Comparison of ENCODE assay signal across 17 cellular contexts in genomic region chr1:89826594-89826993, GRCh38.
"Had no signal": no experiment of that assay in that cellular context is flagged by ENCODE, and none has a peak within 500 bp of the region (broad histone marks: within the 10 kb centered on the region; RNA-seq: fewer than 3 reads in every experiment).

No MANE protein-coding gene starts in this region.

- H3K9me3 Mint-ChIP-seq: activated T-helper 2 cell treated with anti-CD3 and anti-CD28 coated beads, Interferon-gamma antibody, Interleukin-2, Interleukin-4, amounts not matched to agents 10 μg/mL and 5 μg/mL and 100 μg/mL, durations not matched to agents 14 hours and 24 hours and 36 hours; natural killer cell treated with Interleukin-12 subunit alpha and Interleukin-12 subunit beta and Interleukin-15 and Interleukin-18, amount 100 ng/mL, for 72 hours; stimulated activated naive CD8-positive, alpha-beta T cell treated with anti-CD3 and anti-CD28 coated beads, Interleukin-15, Interleukin-2, amounts not matched to agents 100 ng/mL and 50 ng/mL, for 24 hours had no signal

- H3K27ac ChIP-seq: body of pancreas, left ventricle myocardium inferior, upper lobe of right lung, WERI-Rb-1 had no signal

- H3K27me3 ChIP-seq: body of pancreas, upper lobe of right lung had no signal

- H3K4me3 ChIP-seq: body of pancreas, left ventricle myocardium inferior, upper lobe of right lung had no signal

- H3K9me3 ChIP-seq: body of pancreas, left ventricle myocardium inferior, upper lobe of right lung had no signal

- H3K36me3 Mint-ChIP-seq: natural killer cell treated with Interleukin-12 subunit alpha and Interleukin-12 subunit beta and Interleukin-15 and Interleukin-18, amount 100 ng/mL, for 72 hours had no signal

- H3K27ac Mint-ChIP-seq: activated T-helper 2 cell treated with anti-CD3 and anti-CD28 coated beads, Interferon-gamma antibody, Interleukin-2, Interleukin-4, amounts not matched to agents 10 μg/mL and 5 μg/mL and 100 μg/mL, durations not matched to agents 14 hours and 24 hours and 36 hours; natural killer cell treated with Interleukin-12 subunit alpha and Interleukin-12 subunit beta and Interleukin-15 and Interleukin-18, amount 100 ng/mL, for 72 hours; stimulated activated naive CD8-positive, alpha-beta T cell treated with anti-CD3 and anti-CD28 coated beads, Interleukin-15, Interleukin-2, amounts not matched to agents 100 ng/mL and 50 ng/mL, for 24 hours had no signal

- ATAC-seq: body of pancreas; esophagus mucosa; natural killer cell treated with Interleukin-12 subunit alpha and Interleukin-12 subunit beta and Interleukin-15 and Interleukin-18, amount 100 ng/mL, for 72 hours; upper lobe of right lung had no signal

- H3K36me3 ChIP-seq: left ventricle myocardium inferior, upper lobe of right lung, WERI-Rb-1 had no signal

- H3K4me3 Mint-ChIP-seq: natural killer cell treated with Interleukin-12 subunit alpha and Interleukin-12 subunit beta and Interleukin-15 and Interleukin-18, amount 100 ng/mL, for 72 hours; stimulated activated naive CD8-positive, alpha-beta T cell treated with anti-CD3 and anti-CD28 coated beads, Interleukin-15, Interleukin-2, amounts not matched to agents 100 ng/mL and 50 ng/mL, for 24 hours had no signal

- H3K27me3 Mint-ChIP-seq: natural killer cell treated with Interleukin-12 subunit alpha and Interleukin-12 subunit beta and Interleukin-15 and Interleukin-18, amount 100 ng/mL, for 72 hours; stimulated activated naive CD8-positive, alpha-beta T cell treated with anti-CD3 and anti-CD28 coated beads, Interleukin-15, Interleukin-2, amounts not matched to agents 100 ng/mL and 50 ng/mL, for 24 hours had no signal

- DNase-seq: activated CD4-positive, alpha-beta T cell treated with anti-CD3 and anti-CD28 coated beads for 48 hours; activated naive CD4-positive, alpha-beta T cell treated with anti-CD3 and anti-CD28 coated beads, Interleukin-2, amount 50 U/mL, for 16 hours; amniotic stem cell; body of pancreas; dermis blood vessel endothelial cell; head of caudate nucleus; left ventricle myocardium inferior; mesenchymal stem cell; stimulated activated CD4-positive, alpha-beta T cell treated with anti-CD3 and anti-CD28 coated beads, Interleukin-4, amount 100 ng/mL, for 1 hour; stimulated activated CD8-positive, alpha-beta memory T cell treated with anti-CD3 and anti-CD28 coated beads, Interleukin-4, amount 100 ng/mL, for 48 hours; T-helper 1 cell; upper lobe of right lung; WERI-Rb-1 had no signal
